29 cellular contexts compared by ENCODE assay signal in genomic region chr7:74409571-74409970, GRCh38. TPM values are rescaled to one million over a fixed set of nuclear protein-coding genes. Genes with fewer than 3 reads are reported as not detected.
"Had no signal": no experiment of that assay in that cellular context is flagged by ENCODE, and none has a peak within 500 bp of the region (broad histone marks: within the 10 kb centered on the region; RNA-seq: fewer than 3 reads in every experiment).

No MANE protein-coding gene starts in this region.

- ATAC-seq: naive thymus-derived CD4-positive, alpha-beta T cell; natural killer cell; psoas muscle; right lobe of liver; stimulated activated effector memory CD8-positive, alpha-beta T cell treated with anti-CD3 and anti-CD28 coated beads, Interleukin-12 subunit alpha, Interleukin-12 subunit beta, amount 100 ng/mL, for 72 hours; stimulated activated naive B cell treated with anti-CD40 and anti-IgM and Interleukin-4, amounts not matched to agents 10 μg/mL and 1 μg/mL and 100 μg/mL, for 72 hours had no signal

- FAIRE-seq: small intestine, urothelium cell line had no signal

- H3K9me3 Mint-ChIP-seq: naive thymus-derived CD4-positive, alpha-beta T cell; natural killer cell; nephron; stimulated activated effector memory CD8-positive, alpha-beta T cell treated with anti-CD3 and anti-CD28 coated beads, Interleukin-12 subunit alpha, Interleukin-12 subunit beta, amount 100 ng/mL, for 72 hours; stimulated activated naive B cell treated with anti-CD40 and anti-IgM and Interleukin-4, amounts not matched to agents 10 μg/mL and 1 μg/mL and 100 μg/mL, for 72 hours; stimulated activated naive CD8-positive, alpha-beta T cell treated with anti-CD3 and anti-CD28 coated beads, Interleukin-15, Interleukin-2, amounts not matched to agents 100 ng/mL and 50 ng/mL, for 24 hours had no signal

- H3K4me3 Mint-ChIP-seq: naive thymus-derived CD4-positive, alpha-beta T cell; natural killer cell; nephron; stimulated activated effector memory CD8-positive, alpha-beta T cell treated with anti-CD3 and anti-CD28 coated beads, Interleukin-12 subunit alpha, Interleukin-12 subunit beta, amount 100 ng/mL, for 72 hours; stimulated activated naive B cell treated with anti-CD40 and anti-IgM and Interleukin-4, amounts not matched to agents 10 μg/mL and 1 μg/mL and 100 μg/mL, for 72 hours; stimulated activated naive CD8-positive, alpha-beta T cell treated with anti-CD3 and anti-CD28 coated beads, Interleukin-15, Interleukin-2, amounts not matched to agents 100 ng/mL and 50 ng/mL, for 24 hours had no signal

- H3K27ac Mint-ChIP-seq: naive thymus-derived CD4-positive, alpha-beta T cell; natural killer cell; nephron; progenitor cell of endocrine pancreas; stimulated activated effector memory CD8-positive, alpha-beta T cell treated with anti-CD3 and anti-CD28 coated beads, Interleukin-12 subunit alpha, Interleukin-12 subunit beta, amount 100 ng/mL, for 72 hours; stimulated activated naive CD8-positive, alpha-beta T cell treated with anti-CD3 and anti-CD28 coated beads, Interleukin-15, Interleukin-2, amounts not matched to agents 100 ng/mL and 50 ng/mL, for 24 hours had no signal

- H3K9me3 ChIP-seq: neutrophil, psoas muscle, right atrium auricular region, right lobe of liver, sigmoid colon, stomach, thoracic aorta, thyroid gland, tibial nerve, upper lobe of left lung, vagina had no signal

- H3K27me3 Mint-ChIP-seq: progenitor cell of endocrine pancreas; stimulated activated naive B cell treated with anti-CD40 and anti-IgM and Interleukin-4, amounts not matched to agents 10 μg/mL and 1 μg/mL and 100 μg/mL, for 72 hours; stimulated activated naive CD8-positive, alpha-beta T cell treated with anti-CD3 and anti-CD28 coated beads, Interleukin-15, Interleukin-2, amounts not matched to agents 100 ng/mL and 50 ng/mL, for 24 hours had no signal

- H3K27me3 ChIP-seq: neutrophil, right atrium auricular region, right lobe of liver, sigmoid colon, stomach, thyroid gland, tibial nerve, upper lobe of left lung, vagina had no signal

- H3K36me3 ChIP-seq: neutrophil, right atrium auricular region, right lobe of liver, thyroid gland had no signal

- H3K27ac ChIP-seq: neutrophil, parathyroid adenoma, psoas muscle, right atrium auricular region, right lobe of liver, sigmoid colon, stomach, thoracic aorta, thyroid gland, tibial nerve, upper lobe of left lung, vagina had no signal

- H3K4me3 ChIP-seq: psoas muscle, right atrium auricular region, right lobe of liver, sigmoid colon, stomach, thoracic aorta, thyroid gland, tibial nerve, upper lobe of left lung, vagina had no signal

- H3K36me3 Mint-ChIP-seq: naive thymus-derived CD4-positive, alpha-beta T cell; natural killer cell; stimulated activated effector memory CD8-positive, alpha-beta T cell treated with anti-CD3 and anti-CD28 coated beads, Interleukin-12 subunit alpha, Interleukin-12 subunit beta, amount 100 ng/mL, for 72 hours had no signal

- DNase-seq: naive thymus-derived CD4-positive, alpha-beta T cell; natural killer cell; nucleus accumbens; posterior cingulate gyrus; psoas muscle; sigmoid colon; small intestine; stimulated activated CD4-positive, alpha-beta T cell treated with anti-CD3 and anti-CD28 coated beads, Interleukin-15, amount 100 ng/mL, for 24 hours; stimulated activated CD4-positive, alpha-beta T cell treated with anti-CD3 and anti-CD28 coated beads, Interleukin-2, amount 100 ng/mL, for 24 hours; stimulated activated CD4-positive, alpha-beta T cell treated with anti-CD3 and anti-CD28 coated beads, Interleukin-2, amount 100 ng/mL, for 48 hours; stimulated activated CD4-positive, alpha-beta T cell treated with anti-CD3 and anti-CD28 coated beads, Interleukin-4, amount 100 ng/mL, for 24 hours; stimulated activated naive B cell treated with anti-CD40 and anti-IgM and Interleukin-4, amounts not matched to agents 10 μg/mL and 1 μg/mL and 100 μg/mL, for 72 hours; stimulated activated naive CD4-positive, alpha-beta T cell treated with Interleukin-2 at 50 U/mL for 16 hours; stomach; thyroid gland; trophoblast cell; upper lobe of left lung had no signal

- H3K4me1 ChIP-seq: parathyroid adenoma, psoas muscle, right atrium auricular region, right lobe of liver, sigmoid colon, stomach, thyroid gland, tibial nerve, upper lobe of left lung, vagina had no signal

- H3K4me1 Mint-ChIP-seq: natural killer cell; nephron; stimulated activated effector memory CD8-positive, alpha-beta T cell treated with anti-CD3 and anti-CD28 coated beads, Interleukin-12 subunit alpha, Interleukin-12 subunit beta, amount 100 ng/mL, for 72 hours; stimulated activated naive B cell treated with anti-CD40 and anti-IgM and Interleukin-4, amounts not matched to agents 10 μg/mL and 1 μg/mL and 100 μg/mL, for 72 hours had no signal

RNA-seq across cellular contexts. Expression of gene GTF2IRD1, which starts 44.1 kb away (rescaled TPM):
- total RNA-seq: natural killer cell had no signal
